Comparison of ENCODE assay signal across 21 cellular contexts in genomic region chr3:13839766-13840340, GRCh38. TPM values are rescaled to one million over a fixed set of nuclear protein-coding genes. Genes with fewer than 3 reads are reported as not detected.
DNase-seq lines count a peak whose midpoint lies in the region; FAIRE-seq and TF ChIP-seq lines count a peak whose summit lies in the region.
"Had no signal": no experiment of that assay in that cellular context is flagged by ENCODE, and none has a peak within 500 bp of the region (broad histone marks: within the 10 kb centered on the region; RNA-seq: fewer than 3 reads in every experiment).

No MANE protein-coding gene starts in this region.

- H3K79me2 ChIP-seq in keratinocyte (ENCODE audit: control insufficient read depth, insufficient read depth, low read length) = peaks cover 89% of the 10 kb centered on the region

- H3K27ac Mint-ChIP-seq in Caco-2 (ENCODE audit: unreplicated experiment) = no peak overlapping the region
- H3K27ac Mint-ChIP-seq: HFFc6 had no signal

- H3K36me3 Mint-ChIP-seq in Caco-2 (ENCODE audit: insufficient read depth, unreplicated experiment) = no peaks in the 10 kb centered on the region
- H3K36me3 Mint-ChIP-seq: CD8-positive, alpha-beta memory T cell had no signal

- H3K4me1 ChIP-seq in keratinocyte (ENCODE audit: control insufficient read depth, extremely low read depth, insufficient read depth, low read length) (peaks cover 64% of the 10 kb centered on the region), spleen (peaks cover 0 to 6% (median 0%) of the 10 kb centered on the region in 6 donors), Caco-2 (no peaks in the 10 kb centered on the region)

- no TSS peak for BruUV-seq in Caco-2 (replicated peaks; lab: Mats Ljungman, UMichigan)

- peak overlapping the region in 1 of 3 experiments; percentile 30 for H3K4me3 ChIP-seq in keratinocyte (ENCODE audit: control insufficient read depth in 2 of 3, extremely low read depth in 1 of 3, insufficient read depth in 2 of 3, low read depth in 1 of 3, low read length in 3 of 3)
- no peak overlapping the region for H3K4me3 ChIP-seq in spleen
- no peak overlapping the region for H3K4me3 ChIP-seq in Caco-2 (ENCODE audit: low read depth, low read length)

- POLR2A ChIA-PET in Caco-2 (lab: Charles Lee) = no interaction called here

- H2AFZ ChIP-seq in keratinocyte (ENCODE audit: control insufficient read depth, low read length) = no peak overlapping the region

- H3K9me1 ChIP-seq in keratinocyte (ENCODE audit: control insufficient read depth, extremely low read depth, insufficient read depth, low read length) = peaks cover 3% of the 10 kb centered on the region

- H3K4me1 Mint-ChIP-seq in Caco-2 (ENCODE audit: low read depth, unreplicated experiment) = no peaks in the 10 kb centered on the region
- H3K4me1 Mint-ChIP-seq: CD8-positive, alpha-beta memory T cell had no signal

- H3K27ac ChIP-seq in keratinocyte (ENCODE audit: control insufficient read depth, insufficient read depth, low read length) = peak overlapping the region; percentile 74
- H3K27ac ChIP-seq in spleen = no peak overlapping the region

- H3K36me3 ChIP-seq in keratinocyte (ENCODE audit: control insufficient read depth in 2 of 2, extremely low read depth in 1 of 2, insufficient read depth in 2 of 2, low read length in 2 of 2) (peaks cover 5 to 61% of the 10 kb centered on the region in 2 experiments), spleen (no peaks in the 10 kb centered on the region), Caco-2 (ENCODE audit: control insufficient read depth, insufficient read depth, low read length) (no peaks in the 10 kb centered on the region)

- peak overlapping the region; percentile 20 for H3K4me2 ChIP-seq in keratinocyte (ENCODE audit: control insufficient read depth, extremely low read depth, insufficient read depth, low read depth, low read length)

- TF ChIP-seq CTCF in keratinocyte (optimal IDR thresholded peaks at IDR 0.05 in 1 of 3, IDR thresholded peaks at IDR 0.05 in 1 of 3, conservative IDR thresholded peaks at IDR 0.05 in 1 of 3; ENCODE audit: extremely low read depth in 1 of 3, insufficient read depth in 2 of 3, low read length in 3 of 3) (no peak), spleen (IDR thresholded peaks at IDR 0.05 in 8 of 11, conservative IDR thresholded peaks at IDR 0.05 in 3 of 11) (no peak), Caco-2 (IDR thresholded peaks at IDR 0.05; ENCODE audit: insufficient read depth in 1 of 2, low read depth in 1 of 2, low read length in 1 of 2, severe bottlenecking in 1 of 2, unreplicated experiment in 1 of 2) (no peak)

- FAIRE-seq in keratinocyte (lab: Jason Lieb, UNC) = peak; percentile 56
- FAIRE-seq: D721Med, G401.6, H54 had no signal

- H4K20me1 ChIP-seq in keratinocyte (ENCODE audit: control insufficient read depth, extremely low read depth, insufficient read depth, low read length) = no peaks in the 10 kb centered on the region

- peak; percentile 33 for DNase-seq in HT1080 (ENCODE audit: low read depth)
- DNase-seq in RPMI8226 = peak; percentile 26
- DNase-seq in keratinocyte (ENCODE audit: low read depth, low spot score) = no peak
- DNase-seq in spleen = peak; percentile 61
- no peak for DNase-seq in globus pallidus (ENCODE audit: low spot score)
- DNase-seq in DMS153 treated with DMSO at 0.1 percent for 48 hours (lab: John Stamatoyannopoulos, UW; ENCODE audit: unreplicated experiment) = no peak
- DNase-seq in Caco-2 = no peak
- DNase-seq: C1 segment of cervical spinal cord; CD8-positive, alpha-beta memory T cell; DND-41; HFFc6; NCI-H1436 treated with DMSO at 0.1 percent for 48 hours; NCI-H2081; NCI-H2171 treated with DMSO at 0.1 percent for 48 hours; NCI-H446; NCI-H526 treated with DMSO at 0.1 percent for 48 hours had no signal

- peaks cover 11% of the 10 kb centered on the region for H3K27me3 Mint-ChIP-seq in Caco-2 (ENCODE audit: insufficient read depth, unreplicated experiment)

- no peak overlapping the region for H3K4me3 Mint-ChIP-seq in Caco-2 (ENCODE audit: unreplicated experiment)
- H3K4me3 Mint-ChIP-seq: CD8-positive, alpha-beta memory T cell; HFFc6 had no signal

- WGBS in spleen, 5 donors = 57 to 66% (median 60%) methylated on average over 5 of the region's 5 CpGs

- no peaks in the 10 kb centered on the region for H3K27me3 ChIP-seq in keratinocyte (ENCODE audit: control insufficient read depth, extremely low read depth, insufficient read depth, low read length)
- H3K27me3 ChIP-seq in spleen (replicated peaks in 1 of 7) = peaks cover 0 to 26% (median 0%) of the 10 kb centered on the region in 7 donors
- H3K27me3 ChIP-seq in Caco-2 (replicated peaks; ENCODE audit: control insufficient read depth, insufficient read depth, low read length) = no peaks in the 10 kb centered on the region

- intact Hi-C loops in spleen (cut with DNase I; ENCODE audit: low total_unique reads) (no loop called here), Caco-2 (cut with micrococcal nuclease; ENCODE audit: unreplicated experiment) (no loop called here)

- CTCF ChIA-PET in Caco-2 (lab: Charles Lee) = no interaction called here

- H3K9me3 ChIP-seq in keratinocyte (ENCODE audit: control insufficient read depth, low read depth, low read length) (no peaks in the 10 kb centered on the region), spleen (no peaks in the 10 kb centered on the region), Caco-2 (no peaks in the 10 kb centered on the region)

- H3K9me3 Mint-ChIP-seq in Caco-2 (ENCODE audit: unreplicated experiment) = no peaks in the 10 kb centered on the region
- H3K9me3 Mint-ChIP-seq: CD8-positive, alpha-beta memory T cell; HFFc6 had no signal

- TF ChIP-seq POLR2A in spleen (IDR thresholded peaks at IDR 0.05) = no peak

- dilution Hi-C loops in keratinocyte (cut with MboI; ENCODE audit: extremely low pct_ligation_motif_present, low sequenced_read_pairs) = no loop called here

- H3K9ac ChIP-seq in keratinocyte (ENCODE audit: control insufficient read depth, extremely low read depth, insufficient read depth, low read length) = peak overlapping the region; percentile 24

RNA-seq across cellular contexts. Expression of gene WNT7A, which starts 40.0 kb away (rescaled TPM):
- total RNA-seq in HT1080 (2014; rRNA removed; shearing (Covaris generic)) = 0.47 and 1.3 TPM in 2 replicates
- 1.5 and 2.6 TPM in 2 replicates for polyA plus RNA-seq in HT1080 (2015; cell fraction: cytosol; rRNA removed)
- 1.0 and 1.1 TPM in 2 replicates for polyA plus RNA-seq in HT1080 (2015; cell fraction: nucleus; rRNA removed)
- polyA plus RNA-seq in keratinocyte = 13.0 to 36.7 TPM (median 20.3 TPM) in 3 replicates
- 5.5 TPM for polyA plus RNA-seq in keratinocyte (2011; ENCODE audit: low read depth)
- polyA plus RNA-seq in keratinocyte (2011; cell fraction: cytosol; rRNA removed) = 16.2 and 26.7 TPM in 2 replicates
- 26.3 and 31.8 TPM in 2 replicates for polyA plus RNA-seq in keratinocyte (2011; cell fraction: nucleus; rRNA removed)
- 8.2 and 51.3 TPM in 2 replicates for polyA plus RNA-seq in keratinocyte (2012; ENCODE audit: low replicate concordance)
- 17.3 to 89.8 TPM (median 32.9 TPM) in 3 replicates for polyA minus RNA-seq in keratinocyte
- polyA minus RNA-seq in keratinocyte (2011; cell fraction: cytosol; rRNA and poly(A)+ RNA removed) = 39.5 TPM
- polyA minus RNA-seq in keratinocyte (2011; cell fraction: nucleus; rRNA and poly(A)+ RNA removed) = 30.3 and 32.0 TPM in 2 replicates
- 1 to 10 TPM; 1.4 to 6.3 (median 2.4) TPM for total RNA-seq in spleen
- 1 to 10 TPM in 1 of 3 donors, under 1 TPM in 2; 0.52 to 1.1 (median 0.59) TPM for polyA plus RNA-seq in spleen
- total RNA-seq in Caco-2 (2022) = 0.58 and 1.1 TPM in 2 replicates
- total RNA-seq: HFFc6, HT-29, OCI-LY7 had no signal

Comparison
In these comparisons a context has a peak if more than half of its experiments do, and no peak if none do; other contexts are left out.
1. DNase-seq: peak in HT1080 (single experiment), RPMI8226 (single experiment) and spleen (single experiment); none in keratinocyte (single experiment), globus pallidus (single experiment), DMS153 treated with DMSO at 0.1 percent for 48 hours (single experiment) and Caco-2 (0 of 2).